ENCODE assay signal across 15 cellular contexts in the genomic region with DNA sequence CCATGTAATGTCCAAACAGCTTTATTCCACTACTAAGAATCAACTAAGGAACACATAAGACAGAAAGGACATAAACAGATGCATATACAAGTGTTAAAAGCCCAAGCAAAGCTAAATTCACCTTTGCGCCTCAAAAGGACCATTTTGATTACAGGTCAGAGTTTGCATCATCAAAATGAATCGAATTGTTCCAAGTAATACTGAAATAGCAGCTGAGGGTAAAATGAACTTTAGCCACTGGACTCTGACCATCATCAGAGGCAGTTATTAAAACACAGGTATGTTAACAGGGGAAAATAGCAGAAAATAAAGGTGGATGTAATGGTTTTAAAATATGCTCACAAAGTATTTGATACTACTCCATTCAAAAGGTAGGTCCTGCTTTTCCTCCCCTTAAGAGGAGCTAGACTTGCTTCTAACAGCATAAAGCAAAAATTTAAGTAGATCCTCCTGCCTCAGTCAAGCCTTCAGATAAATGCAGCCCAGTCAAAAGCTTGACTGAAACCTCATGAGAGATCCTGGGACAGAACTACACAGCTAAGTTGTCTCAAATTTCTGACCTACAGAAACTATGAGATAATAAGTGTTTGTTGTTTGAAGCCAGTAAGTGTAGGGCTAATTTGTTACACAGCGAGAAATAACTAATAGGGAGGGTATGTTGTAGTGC. TPM values are rescaled to one million over a fixed set of nuclear protein-coding genes. Genes with fewer than 3 reads are reported as not detected.
DNase-seq lines count a peak whose midpoint lies in the region; ATAC-seq, FAIRE-seq and TF ChIP-seq lines count a peak whose summit lies in the region.
"Had no signal": no experiment of that assay in that cellular context is flagged by ENCODE, and none has a peak within 500 bp of the region (broad histone marks: within the 10 kb centered on the region; RNA-seq: fewer than 3 reads in every experiment).

No MANE protein-coding gene starts in this region.

- peaks cover 91% of the 10 kb centered on the region for H3K79me2 ChIP-seq in GM23338 (replicated peaks; ENCODE audit: insufficient read depth)

- no peak for TF ChIP-seq POLR2A in right lobe of liver (IDR thresholded peaks at IDR 0.05)

- H3K4me1 ChIP-seq in GM23338 (ENCODE audit: insufficient read depth) (peaks cover 24% of the 10 kb centered on the region), HEK293 (ENCODE audit: control insufficient read depth, insufficient read depth, low read length) (peaks cover 10% of the 10 kb centered on the region), right lobe of liver (peaks cover 0 to 71% (median 24%) of the 10 kb centered on the region in 4 donors), small intestine (ENCODE audit: control insufficient read depth in 2 of 2, insufficient read depth in 1 of 2, low read depth in 1 of 2, low read length in 1 of 2) (peaks cover 0 to 10% of the 10 kb centered on the region in 2 donors), colonic mucosa (no peaks in the 10 kb centered on the region)

- peaks cover 25% of the 10 kb centered on the region for H4K20me1 ChIP-seq in GM23338 (replicated peaks; ENCODE audit: insufficient read depth)

- no peak for DNase-seq in GM23338 (ENCODE audit: low spot score)
- DNase-seq in right lobe of liver, result peak in 1 of 3 donors; percentile 52
- peak; percentile 32 for DNase-seq in small intestine
- no peak for DNase-seq in DMS153 (lab: John Stamatoyannopoulos, UW)
- no peak for DNase-seq in colonic mucosa
- DNase-seq: C1 segment of cervical spinal cord; Calu3; CD4-positive, alpha-beta memory T cell; COR-L47; DND-41; H7; HCEC 1CT had no signal

- TF ChIP-seq CTCF in GM23338 (conservative IDR thresholded peaks at IDR 0.05; ENCODE audit: low read depth in 2 of 2) (no peak), HEK293 (tag by site-specific recombination; IDR thresholded peaks at IDR 0.05) (no peak), right lobe of liver (IDR thresholded peaks at IDR 0.05) (no peak), colonic mucosa (IDR thresholded peaks at IDR 0.05) (no peak)

- H3K27ac ChIP-seq in GM23338 (ENCODE audit: low read depth), result no peak overlapping the region
- no peak overlapping the region for H3K27ac ChIP-seq in HEK293 (ENCODE audit: extremely low read depth, low read depth, low read length)
- H3K27ac ChIP-seq in right lobe of liver, result peak overlapping the region; percentile 26 to 83 (median 75)
- no peak overlapping the region for H3K27ac ChIP-seq in small intestine (ENCODE audit: low read depth in 1 of 2, low read length in 1 of 2)
- H3K27ac ChIP-seq in colonic mucosa, result no peak overlapping the region

- H3K27me3 Mint-ChIP-seq in GM23338 (ENCODE audit: insufficient read depth, low read depth, poor library complexity), result peaks cover 3% of the 10 kb centered on the region

- CTCF ChIA-PET in HEK293 (lab: Yijun Ruan, JAX), result interaction anchor here (0.8 to 2.8 kb wide), 4 partner anchors 9 to 152 kb away, joined by 3 to 15 read pairs (median 5); no protein-coding TSS in a partner anchor

- POLR2A ChIA-PET in HEK293 (lab: Yijun Ruan, JAX), result no interaction called here

- H3K9me3 Mint-ChIP-seq in GM23338, result peaks cover 3% of the 10 kb centered on the region; the same call in 2 of the 3 replicates
- H3K9me3 Mint-ChIP-seq: CD4-positive, alpha-beta memory T cell had no signal

- H3K4me3 ChIP-seq in GM23338 (no peak overlapping the region), HEK293 (ENCODE audit: low read depth, low read length) (no peak overlapping the region), right lobe of liver (no peak overlapping the region), small intestine (ENCODE audit: low read depth in 1 of 2, low read length in 2 of 2) (no peak overlapping the region), colonic mucosa (no peak overlapping the region)

- H3K4me1 Mint-ChIP-seq in GM23338, result peaks cover 28% of the 10 kb centered on the region
- H3K4me1 Mint-ChIP-seq: CD4-positive, alpha-beta memory T cell had no signal

- H3K9ac ChIP-seq in colonic mucosa (ENCODE audit: low read depth in 2 of 2, low read length in 2 of 2), result no peak overlapping the region

- intact Hi-C loops in right lobe of liver (cut with DNase I), result no loop called here
- intact Hi-C loops in colonic mucosa (cut with DNase I), result no loop called here

- H3K4me2 ChIP-seq in GM23338, result peak overlapping the region; percentile 41; the same call in 1 of the 2 replicates

- H3K9me3 ChIP-seq in HEK293 (ENCODE audit: control insufficient read depth, insufficient read depth, low read depth, low read length) (no peaks in the 10 kb centered on the region), right lobe of liver (no peaks in the 10 kb centered on the region), small intestine (ENCODE audit: control insufficient read depth, low read depth) (no peaks in the 10 kb centered on the region), colonic mucosa (no peaks in the 10 kb centered on the region)

- no peak for ATAC-seq in GM23338
- peak; percentile 71 to 82 (median 75) for ATAC-seq in right lobe of liver
- ATAC-seq in HG02763 (IDR thresholded peaks at IDR 0.05; ENCODE audit: unreplicated experiment), result no peak

- no peaks in the 10 kb centered on the region for H3K9me2 ChIP-seq in GM23338 (ENCODE audit: insufficient read depth)

- H2AFZ ChIP-seq in GM23338, result no peak overlapping the region

- H3K27me3 ChIP-seq in GM23338 (ENCODE audit: insufficient read depth) (no peaks in the 10 kb centered on the region), right lobe of liver (no peaks in the 10 kb centered on the region), small intestine (ENCODE audit: control insufficient read depth in 2 of 2, insufficient read depth in 2 of 2, low read length in 2 of 2) (no peaks in the 10 kb centered on the region), colonic mucosa (no peaks in the 10 kb centered on the region)

- H3K36me3 Mint-ChIP-seq in GM23338 (ENCODE audit: low read depth), result peaks cover 10% of the 10 kb centered on the region
- H3K36me3 Mint-ChIP-seq: CD4-positive, alpha-beta memory T cell had no signal

- H3K27ac Mint-ChIP-seq in GM23338, result no peak overlapping the region
- H3K27ac Mint-ChIP-seq: CD4-positive, alpha-beta memory T cell had no signal

- 37% methylated on average over 3 of the region's 3 CpGs for WGBS in right lobe of liver (ENCODE audit: insufficient coverage, low coverage, low lambda C conversion rate, missing lambda C conversion rate)
- WGBS in small intestine, 3 donors, result 63 to 84% (median 74%) methylated on average over 3 of the region's 3 CpGs

- no peak for FAIRE-seq in small intestine (lab: Jason Lieb, UNC)
- FAIRE-seq: GM12892 had no signal

- no peaks in the 10 kb centered on the region for H3K36me3 ChIP-seq in GM23338 (ENCODE audit: insufficient read depth)
- peaks cover 2 to 4% of the 10 kb centered on the region in 2 experiments; a peak in 2 of 3 replicates for H3K36me3 ChIP-seq in HEK293 (ENCODE audit: control insufficient read depth in 2 of 2, insufficient read depth in 1 of 2, low read length in 2 of 2)
- H3K36me3 ChIP-seq in right lobe of liver, result no peaks in the 10 kb centered on the region
- H3K36me3 ChIP-seq in small intestine (ENCODE audit: control insufficient read depth in 2 of 2, insufficient read depth in 2 of 2, low read length in 2 of 2), result no peaks in the 10 kb centered on the region
- H3K36me3 ChIP-seq in colonic mucosa, result no peaks in the 10 kb centered on the region

- no peak overlapping the region for H3K4me3 Mint-ChIP-seq in GM23338
- H3K4me3 Mint-ChIP-seq: CD4-positive, alpha-beta memory T cell had no signal

- no peaks in the 10 kb centered on the region for H3F3A ChIP-seq in GM23338 (replicated peaks; ENCODE audit: low read depth)

TF ChIP-seq in GM23338, 12 proteins besides CTCF, POLR2A, EP300 and RAD21 (continues in another document):
- TF ChIP-seq ZNF114 (CRISPR knock-in tag; IDR thresholded peaks at IDR 0.05), result no peak
- no peak for TF ChIP-seq STAT1 (IDR thresholded peaks at IDR 0.05; ENCODE audit: unreplicated experiment)
- TF ChIP-seq CREB1 (CRISPR knock-in tag; IDR thresholded peaks at IDR 0.05; ENCODE audit: low read depth), result no peak
- TF ChIP-seq, protein P1, sequence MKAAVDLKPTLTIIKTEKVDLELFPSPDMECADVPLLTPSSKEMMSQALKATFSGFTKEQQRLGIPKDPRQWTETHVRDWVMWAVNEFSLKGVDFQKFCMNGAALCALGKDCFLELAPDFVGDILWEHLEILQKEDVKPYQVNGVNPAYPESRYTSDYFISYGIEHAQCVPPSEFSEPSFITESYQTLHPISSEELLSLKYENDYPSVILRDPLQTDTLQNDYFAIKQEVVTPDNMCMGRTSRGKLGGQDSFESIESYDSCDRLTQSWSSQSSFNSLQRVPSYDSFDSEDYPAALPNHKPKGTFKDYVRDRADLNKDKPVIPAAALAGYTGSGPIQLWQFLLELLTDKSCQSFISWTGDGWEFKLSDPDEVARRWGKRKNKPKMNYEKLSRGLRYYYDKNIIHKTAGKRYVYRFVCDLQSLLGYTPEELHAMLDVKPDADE (IDR thresholded peaks at IDR 0.05), result no peak

TF ChIP-seq in HEK293, 187 proteins besides CTCF, POLR2A, EP300 and RAD21:
- TF ChIP-seq ZNF501 (tag by site-specific recombination; IDR thresholded peaks at IDR 0.05) (no peak), SETDB1 (IDR thresholded peaks at IDR 0.05; ENCODE audit: insufficient read length, low read length) (peak; percentile 46)

RNA-seq across cellular contexts. Expression of a gene that starts 35.4 kb away (rescaled TPM):
- 130 and 131 TPM in 2 replicates for total RNA-seq in GM23338 (2014; rRNA removed; shearing (Covaris generic))
- polyA plus RNA-seq in GM23338 (2016; fragmentation: Nextera tagmentation; extraction: Ambion mirVana), result 84.8 and 88.8 TPM in 2 replicates
- 10 to 100 TPM; 23.9 to 36.5 (median 29.5) TPM for total RNA-seq in right lobe of liver
- 10 to 100 TPM; 12.3 to 34.7 (median 13.0) TPM for polyA plus RNA-seq in small intestine
- total RNA-seq in colonic mucosa, result 10 to 100 TPM; 44.4 to 60.2 TPM

Comparison
In these comparisons a context has a peak if more than half of its experiments do, and no peak if none do; other contexts are left out.
1. ATAC-seq: peak in right lobe of liver (4 of 4); none in GM23338 (single experiment) and HG02763 (single experiment).
2. H3K27ac ChIP-seq: peak in right lobe of liver (3 of 3); none in GM23338 (single experiment), HEK293 (single experiment), small intestine (0 of 2) and colonic mucosa (single experiment).